ENCODE assay signal across 32 cellular contexts in genomic region chr19:46085888-46086287, GRCh38. TPM values are rescaled to one million over a fixed set of nuclear protein-coding genes. Genes with fewer than 3 reads are reported as not detected.
"Had no signal": no experiment of that assay in that cellular context is flagged by ENCODE, and none has a peak within 500 bp of the region (broad histone marks: within the 10 kb centered on the region; RNA-seq: fewer than 3 reads in every experiment).

No MANE protein-coding gene starts in this region.

- H3K4me3 Mint-ChIP-seq: stimulated activated effector memory CD8-positive, alpha-beta T cell treated with anti-CD3 and anti-CD28 coated beads, Interleukin-12 subunit alpha, Interleukin-12 subunit beta, amount 100 ng/mL, for 72 hours; stimulated activated memory B cell treated with anti-CD40 and anti-IgM and Interleukin-4, amounts not matched to agents 10 μg/mL and 1 μg/mL and 100 μg/mL, for 72 hours; stimulated activated naive B cell treated with anti-CD40 and anti-IgM and Interleukin-4, amounts not matched to agents 10 μg/mL and 1 μg/mL and 100 μg/mL, for 72 hours; stimulated activated naive CD8-positive, alpha-beta T cell treated with anti-CD3 and anti-CD28 coated beads, Interleukin-15, Interleukin-2, amounts not matched to agents 100 ng/mL and 50 ng/mL, for 24 hours; type B pancreatic cell had no signal

- H3K27me3 ChIP-seq: testis, thyroid gland, tibial nerve, upper lobe of left lung, uterus, vagina had no signal

- H3K36me3 ChIP-seq: stomach, suprapubic skin, thoracic aorta, thyroid gland, tibial artery, tibial nerve, transverse colon, upper lobe of left lung, upper lobe of right lung, uterus, vagina had no signal

- H3K9me3 ChIP-seq: suprapubic skin, testis, thyroid gland, upper lobe of right lung had no signal

- DNase-seq: stimulated activated CD4-positive, alpha-beta T cell treated with anti-CD3 and anti-CD28 coated beads, Interleukin-2, amount 100 ng/mL, for 48 hours; stimulated activated CD4-positive, alpha-beta T cell treated with anti-CD3 and anti-CD28 coated beads, Interleukin-4, amount 100 ng/mL, for 1 hour; stimulated activated CD4-positive, alpha-beta T cell treated with anti-CD3 and anti-CD28 coated beads, Interleukin-4, amount 100 ng/mL, for 24 hours; stimulated activated CD4-positive, alpha-beta T cell treated with anti-CD3 and anti-CD28 coated beads, Interleukin-4, amount 100 ng/mL, for 4 hours; stimulated activated CD8-positive, alpha-beta memory T cell treated with anti-CD3 and anti-CD28 coated beads, Interleukin-4, amount 100 ng/mL, for 48 hours; stimulated activated naive B cell treated with anti-CD40 and anti-IgM and Interleukin-4, amounts not matched to agents 10 μg/mL and 1 μg/mL and 100 μg/mL, for 72 hours; stimulated activated naive CD4-positive, alpha-beta T cell; stimulated activated naive CD4-positive, alpha-beta T cell treated with Interleukin-2 at 50 U/mL for 16 hours; stimulated activated naive CD8-positive, alpha-beta T cell treated with anti-CD3 and anti-CD28 coated beads, Interleukin-15, Interleukin-2, amounts not matched to agents 100 U/mL and 50 U/mL, for 24 hours; stomach; substantia nigra; testis; thyroid gland; tibial artery; transverse colon; trophoblast cell; upper lobe of left lung; upper lobe of right lung; uterus had no signal

- ATAC-seq: stimulated activated effector memory CD8-positive, alpha-beta T cell treated with anti-CD3 and anti-CD28 coated beads, Interleukin-12 subunit alpha, Interleukin-12 subunit beta, amount 100 ng/mL, for 72 hours; stimulated activated memory B cell treated with anti-CD40 and anti-IgM and Interleukin-4, amounts not matched to agents 10 μg/mL and 1 μg/mL and 100 μg/mL, for 72 hours; stimulated activated naive B cell treated with anti-CD40 and anti-IgM and Interleukin-4, amounts not matched to agents 10 μg/mL and 1 μg/mL and 100 μg/mL, for 72 hours; stimulated activated naive CD8-positive, alpha-beta T cell treated with anti-CD3 and anti-CD28 coated beads, Interleukin-15, Interleukin-2, amounts not matched to agents 100 U/mL and 50 U/mL, for 24 hours; upper lobe of right lung had no signal

- H3K4me3 ChIP-seq: stomach, suprapubic skin, testis, thoracic aorta, thyroid gland, tibial artery, tibial nerve, transverse colon, upper lobe of left lung, upper lobe of right lung, uterus, vagina had no signal

- H3K27ac ChIP-seq: stomach, suprapubic skin, testis, thoracic aorta, thyroid gland, tibial artery, tibial nerve, transverse colon, upper lobe of left lung, upper lobe of right lung, uterus, vagina had no signal

- H3K4me1 Mint-ChIP-seq: stimulated activated effector memory CD8-positive, alpha-beta T cell treated with anti-CD3 and anti-CD28 coated beads, Interleukin-12 subunit alpha, Interleukin-12 subunit beta, amount 100 ng/mL, for 72 hours; stimulated activated memory B cell treated with anti-CD40 and anti-IgM and Interleukin-4, amounts not matched to agents 10 μg/mL and 1 μg/mL and 100 μg/mL, for 72 hours; stimulated activated naive B cell treated with anti-CD40 and anti-IgM and Interleukin-4, amounts not matched to agents 10 μg/mL and 1 μg/mL and 100 μg/mL, for 72 hours had no signal

- H3K27ac Mint-ChIP-seq: stimulated activated effector memory CD8-positive, alpha-beta T cell treated with anti-CD3 and anti-CD28 coated beads, Interleukin-12 subunit alpha, Interleukin-12 subunit beta, amount 100 ng/mL, for 72 hours; stimulated activated memory B cell treated with anti-CD40 and anti-IgM and Interleukin-4, amounts not matched to agents 10 μg/mL and 1 μg/mL and 100 μg/mL, for 72 hours; stimulated activated naive B cell treated with anti-CD40 and anti-IgM and Interleukin-4, amounts not matched to agents 10 μg/mL and 1 μg/mL and 100 μg/mL, for 72 hours; stimulated activated naive CD8-positive, alpha-beta T cell treated with anti-CD3 and anti-CD28 coated beads, Interleukin-15, Interleukin-2, amounts not matched to agents 100 ng/mL and 50 ng/mL, for 24 hours; type B pancreatic cell had no signal

- H3K4me1 ChIP-seq: stomach, suprapubic skin, testis, thyroid gland, tibial artery, transverse colon, upper lobe of left lung, upper lobe of right lung, uterus, vagina had no signal

- FAIRE-seq: urothelium cell line had no signal

RNA-seq across cellular contexts. Expression of gene IGFL3, which starts 38.6 kb away (rescaled TPM):
- total RNA-seq: stomach, subcutaneous adipose tissue, temporal lobe, testis, thoracic aorta, thyroid gland, tibial nerve, transverse colon, upper lobe of left lung, upper lobe of right lung, ureter, urinary bladder, uterus, vagina had no signal
- polyA plus RNA-seq: stomach, urinary bladder had no signal

RNA-seq across cellular contexts. Expression of gene IGFL4, which starts 45.1 kb away (rescaled TPM):
- total RNA-seq: stomach, subcutaneous adipose tissue, thoracic aorta, thyroid gland, transverse colon, upper lobe of left lung, upper lobe of right lung, ureter, uterus, vagina had no signal
- polyA plus RNA-seq: urinary bladder had no signal
